ENCODE assay signal across 1 cellular context in genomic region chr11:64629796-64630562, GRCh38.
TF ChIP-seq lines count a peak whose summit lies in the region.

No MANE protein-coding gene starts in this region.

TF ChIP-seq in WTC11, 78 proteins besides CTCF, POLR2A, EP300 and RAD21 (continued from another document):
- TF ChIP-seq ZNF425 (CRISPR knock-in tag; conservative IDR thresholded peaks at IDR 0.05) (no peak), GRHL2 (CRISPR knock-in tag; IDR thresholded peaks at IDR 0.05; ENCODE audit: insufficient replicate concordance, severe bottlenecking) (no peak), PRDM15 (CRISPR knock-in tag; IDR thresholded peaks at IDR 0.05) (no peak), ATF2 (CRISPR knock-in tag; IDR thresholded peaks at IDR 0.05; ENCODE audit: borderline replicate concordance, low read depth) (no peak), FOXP1 (CRISPR knock-in tag; IDR thresholded peaks at IDR 0.05; ENCODE audit: borderline replicate concordance) (peak; percentile 90; the same call in 1 of the 2 replicates), NR3C1 (CRISPR knock-in tag; conservative IDR thresholded peaks at IDR 0.05; ENCODE audit: low read depth) (no peak), KAT7 (CRISPR knock-in tag; IDR thresholded peaks at IDR 0.05; ENCODE audit: borderline replicate concordance) (no peak), ZNF232 (CRISPR knock-in tag; IDR thresholded peaks at IDR 0.05) (no peak), MLX (CRISPR knock-in tag; IDR thresholded peaks at IDR 0.05) (no peak), ZNF396 (CRISPR knock-in tag; IDR thresholded peaks at IDR 0.05; ENCODE audit: borderline replicate concordance) (no peak), ETV6 (CRISPR knock-in tag; IDR thresholded peaks at IDR 0.05) (peak; percentile 38; the same call in 1 of the 2 replicates), ATF1 (CRISPR knock-in tag; IDR thresholded peaks at IDR 0.05) (no peak), NR2C2 (CRISPR knock-in tag; IDR thresholded peaks at IDR 0.05) (no peak), MXD4 (CRISPR knock-in tag; IDR thresholded peaks at IDR 0.05; ENCODE audit: borderline replicate concordance) (no peak), USF1 (CRISPR knock-in tag; IDR thresholded peaks at IDR 0.05) (peak; percentile 80), OVOL2 (CRISPR knock-in tag; IDR thresholded peaks at IDR 0.05; ENCODE audit: borderline replicate concordance) (no peak), PRRX2 (CRISPR knock-in tag; IDR thresholded peaks at IDR 0.05) (no peak), SMAD4 (CRISPR knock-in tag; IDR thresholded peaks at IDR 0.05) (no peak), IRF1 (CRISPR knock-in tag; IDR thresholded peaks at IDR 0.05) (peak; percentile 86; the same call in 1 of the 2 replicates), E2F5 (CRISPR knock-in tag; IDR thresholded peaks at IDR 0.05) (peak; percentile 52; the same call in 1 of the 2 replicates), EMX1 (CRISPR knock-in tag; IDR thresholded peaks at IDR 0.05) (no peak), MAX (CRISPR knock-in tag; IDR thresholded peaks at IDR 0.05) (peak; percentile 99), TCF7 (CRISPR knock-in tag; IDR thresholded peaks at IDR 0.05; ENCODE audit: low read depth) (no peak), CREM (CRISPR knock-in tag; IDR thresholded peaks at IDR 0.05) (no peak), ZNF416 (CRISPR knock-in tag; IDR thresholded peaks at IDR 0.05) (no peak), ZNF219 (CRISPR knock-in tag; IDR thresholded peaks at IDR 0.05; ENCODE audit: borderline replicate concordance) (no peak), CREB1 (CRISPR knock-in tag; IDR thresholded peaks at IDR 0.05) (peak; percentile 72; the same call in 1 of the 2 replicates), ZNF532 (CRISPR knock-in tag; IDR thresholded peaks at IDR 0.05; ENCODE audit: borderline replicate concordance) (no peak), HMGA2 (CRISPR knock-in tag; IDR thresholded peaks at IDR 0.05) (no peak), STAT6 (CRISPR knock-in tag; conservative IDR thresholded peaks at IDR 0.05; ENCODE audit: low read depth) (no peak), NR1H2 (CRISPR knock-in tag; IDR thresholded peaks at IDR 0.05) (no peak), PREB (CRISPR knock-in tag; IDR thresholded peaks at IDR 0.05; ENCODE audit: borderline replicate concordance) (no peak), NFE2L1 (CRISPR knock-in tag; IDR thresholded peaks at IDR 0.05) (peak; percentile 75; the same call in 1 of the 2 replicates), TP53 (CRISPR knock-in tag; IDR thresholded peaks at IDR 0.05) (no peak), GTF2I (CRISPR knock-in tag; conservative IDR thresholded peaks at IDR 0.05) (no peak), ELF4 (CRISPR knock-in tag; IDR thresholded peaks at IDR 0.05; ENCODE audit: low read depth) (no peak), FOXJ3 (CRISPR knock-in tag; IDR thresholded peaks at IDR 0.05; ENCODE audit: borderline replicate concordance) (no peak), USF2 (CRISPR knock-in tag; IDR thresholded peaks at IDR 0.05) (peak; percentile 76)
